ENCODE assay signal across 9 cellular contexts in the genomic region with DNA sequence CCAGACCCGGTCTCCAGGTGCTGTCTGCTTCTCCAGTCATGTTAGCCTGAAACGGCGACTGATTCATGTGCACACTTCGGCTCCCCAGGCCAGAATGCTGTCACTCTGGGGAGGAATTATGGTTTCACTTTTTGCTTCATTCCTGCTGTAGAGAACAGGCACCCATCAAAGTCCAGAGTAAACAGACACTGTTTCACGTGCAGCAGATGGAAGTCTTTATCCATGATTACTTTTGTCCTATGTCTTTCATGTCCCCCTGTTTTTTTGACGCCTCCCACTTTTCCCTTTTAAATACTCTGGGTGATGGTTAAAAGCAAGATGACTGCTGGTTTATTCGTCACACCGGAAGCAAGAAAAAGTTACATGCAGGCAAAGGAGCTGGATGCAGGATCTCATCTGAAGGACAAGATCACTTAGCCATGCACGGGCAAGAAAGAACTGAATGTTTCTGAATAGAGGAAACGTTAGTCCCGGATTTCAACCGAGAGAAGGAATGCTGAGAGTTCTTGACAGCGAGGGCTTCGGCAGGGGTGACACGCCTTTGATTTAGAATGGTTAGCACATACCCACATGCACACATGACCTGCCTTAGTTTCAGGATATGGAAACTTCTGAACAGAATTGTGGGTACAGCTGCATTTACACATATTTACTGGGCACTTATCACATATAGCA.
DNase-seq lines count a peak whose midpoint lies in the region; ATAC-seq and TF ChIP-seq lines count a peak whose summit lies in the region.
"Had no signal": no experiment of that assay in that cellular context is flagged by ENCODE, and none has a peak within 500 bp of the region (broad histone marks: within the 10 kb centered on the region; RNA-seq: fewer than 3 reads in every experiment).

No MANE protein-coding gene starts in this region.

- 33 to 48% (median 46%) methylated on average over 15 of the region's 15 CpGs for WGBS in adrenal gland, 4 donors

- intact Hi-C loops in adrenal gland (cut with DNase I), result no loop called here

- no peaks in the 10 kb centered on the region for H3K4me1 ChIP-seq in adrenal gland (replicated peaks in 1 of 2)

- ATAC-seq in HG03521 (IDR thresholded peaks at IDR 0.05; ENCODE audit: unreplicated experiment), result peak; percentile 35
- peak; percentile 41 for ATAC-seq in stimulated activated naive CD8-positive, alpha-beta T cell treated with anti-CD3 and anti-CD28 coated beads, Interleukin-15, amount 100 ng/mL, for 72 hours
- no peak for ATAC-seq in GM19324 (IDR thresholded peaks at IDR 0.05; ENCODE audit: low FRiP score, unreplicated experiment)

- peaks cover 33% of the 10 kb centered on the region for H3K4me1 Mint-ChIP-seq in stimulated activated naive CD8-positive, alpha-beta T cell treated with anti-CD3 and anti-CD28 coated beads, Interleukin-15, amount 100 ng/mL, for 72 hours

- H3K4me3 ChIP-seq in adrenal gland, result no peak overlapping the region

- H3K4me3 Mint-ChIP-seq in stimulated activated naive CD8-positive, alpha-beta T cell treated with anti-CD3 and anti-CD28 coated beads, Interleukin-15, amount 100 ng/mL, for 72 hours, result peak overlapping the region; percentile 75 to 81

- peak overlapping the region in 3 of 5 donors; percentile 6 to 39 (median 31) for H3K27ac ChIP-seq in adrenal gland
- H3K27ac ChIP-seq: epithelial cell of prostate had no signal

- no peaks in the 10 kb centered on the region for H3K9me3 Mint-ChIP-seq in stimulated activated naive CD8-positive, alpha-beta T cell treated with anti-CD3 and anti-CD28 coated beads, Interleukin-15, amount 100 ng/mL, for 72 hours

- DNase-seq in adrenal gland, result no peak
- peak; percentile 7 for DNase-seq in kidney glomerular epithelial cell (lab: John Stamatoyannopoulos, UW)
- peak in 1 of 2 donors; percentile 8 for DNase-seq in stimulated activated naive CD8-positive, alpha-beta T cell treated with anti-CD3 and anti-CD28 coated beads, Interleukin-15, amount 100 ng/mL, for 72 hours
- DNase-seq in NCI-H1105 (lab: John Stamatoyannopoulos, UW), result no peak
- no peak for DNase-seq in NK-92 treated with Interleukin-12 subunit alpha and Interleukin-12 subunit beta, amount 100 ng/mL, for 24 hours (lab: John Stamatoyannopoulos, UW)
- DNase-seq in KG1 (lab: John Stamatoyannopoulos, UW), result no peak

- H3K27me3 ChIP-seq in adrenal gland, result no peaks in the 10 kb centered on the region

- peak overlapping the region; percentile 94 to 95 for H3K27ac Mint-ChIP-seq in stimulated activated naive CD8-positive, alpha-beta T cell treated with anti-CD3 and anti-CD28 coated beads, Interleukin-15, amount 100 ng/mL, for 72 hours

- H3K9me3 ChIP-seq in adrenal gland (replicated peaks in 1 of 3), result no peaks in the 10 kb centered on the region

- H3K36me3 ChIP-seq in adrenal gland (replicated peaks in 1 of 2), result no peaks in the 10 kb centered on the region

- TF ChIP-seq CTCF in adrenal gland (IDR thresholded peaks at IDR 0.05), result no peak

- no peaks in the 10 kb centered on the region for H3K27me3 Mint-ChIP-seq in stimulated activated naive CD8-positive, alpha-beta T cell treated with anti-CD3 and anti-CD28 coated beads, Interleukin-15, amount 100 ng/mL, for 72 hours

- no peak for TF ChIP-seq POLR2A in adrenal gland (IDR thresholded peaks at IDR 0.05)
